30 cellular contexts compared by ENCODE assay signal in the genomic region with DNA sequence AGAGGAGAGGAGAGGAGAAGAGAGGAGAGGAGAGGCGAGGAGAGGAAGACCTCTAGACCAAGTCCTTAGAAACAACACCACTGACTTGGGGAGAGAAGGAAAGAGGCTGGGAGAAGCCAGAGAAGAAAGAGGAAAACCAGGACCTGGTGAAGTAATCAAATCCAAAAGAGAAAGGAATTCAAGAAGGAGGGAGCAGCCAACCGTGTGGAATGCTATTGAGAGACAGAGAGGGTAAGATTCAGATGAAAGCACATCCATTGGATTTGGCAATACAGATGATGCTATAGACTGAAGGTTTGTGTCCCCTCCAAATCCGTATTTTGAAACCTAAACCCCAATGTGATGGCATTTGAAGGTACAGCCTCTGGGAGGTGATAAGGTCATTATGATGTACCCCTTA. TPM values are rescaled to one million over a fixed set of nuclear protein-coding genes. Genes with fewer than 3 reads are reported as not detected.
"Had no signal": no experiment of that assay in that cellular context is flagged by ENCODE, and none has a peak within 500 bp of the region (broad histone marks: within the 10 kb centered on the region; RNA-seq: fewer than 3 reads in every experiment).

No MANE protein-coding gene starts in this region.

- H3K4me1 ChIP-seq: heart left ventricle, left ventricle myocardium inferior, parathyroid adenoma, psoas muscle, right atrium auricular region, right lobe of liver, suprapubic skin, tibial artery, uterus had no signal

- ATAC-seq: heart left ventricle; left colon; mucosa of descending colon; naive thymus-derived CD4-positive, alpha-beta T cell; natural killer cell treated with Interleukin-12 subunit alpha and Interleukin-12 subunit beta and Interleukin-15 and Interleukin-18, amount 100 ng/mL, for 72 hours; psoas muscle; right lobe of liver; stimulated activated naive B cell treated with anti-CD40 and anti-IgM and Interleukin-4, amounts not matched to agents 10 μg/mL and 1 μg/mL and 100 μg/mL, for 72 hours had no signal

- H3K27me3 ChIP-seq: heart left ventricle, right atrium auricular region, right lobe of liver, suprapubic skin, tibial artery, uterus had no signal

- H3K4me3 ChIP-seq: heart left ventricle, left ventricle myocardium inferior, lung, mucosa of descending colon, psoas muscle, right atrium auricular region, right lobe of liver, suprapubic skin, thoracic aorta, tibial artery, uterus had no signal

- H3K36me3 Mint-ChIP-seq: immature natural killer cell; naive thymus-derived CD4-positive, alpha-beta T cell; natural killer cell treated with Interleukin-12 subunit alpha and Interleukin-12 subunit beta and Interleukin-15 and Interleukin-18, amount 100 ng/mL, for 72 hours; stimulated activated naive B cell treated with anti-CD40 and anti-IgM and Interleukin-4, amounts not matched to agents 10 μg/mL and 1 μg/mL and 100 μg/mL, for 72 hours had no signal

- H3K9me3 ChIP-seq: heart left ventricle, left ventricle myocardium inferior, mucosa of descending colon, psoas muscle, right atrium auricular region, right lobe of liver, suprapubic skin, thoracic aorta, tibial artery, uterus had no signal

- H3K4me1 Mint-ChIP-seq: immature natural killer cell; naive thymus-derived CD4-positive, alpha-beta T cell; neural crest cell; stimulated activated naive B cell treated with anti-CD40 and anti-IgM and Interleukin-4, amounts not matched to agents 10 μg/mL and 1 μg/mL and 100 μg/mL, for 72 hours had no signal

- H3K4me3 Mint-ChIP-seq: immature natural killer cell; naive thymus-derived CD4-positive, alpha-beta T cell; natural killer cell treated with Interleukin-12 subunit alpha and Interleukin-12 subunit beta and Interleukin-15 and Interleukin-18, amount 100 ng/mL, for 72 hours; neural crest cell; stimulated activated naive B cell treated with anti-CD40 and anti-IgM and Interleukin-4, amounts not matched to agents 10 μg/mL and 1 μg/mL and 100 μg/mL, for 72 hours; stimulated activated naive CD8-positive, alpha-beta T cell treated with anti-CD3 and anti-CD28 coated beads, Interleukin-15, Interleukin-2, amounts not matched to agents 100 ng/mL and 50 ng/mL, for 24 hours had no signal

- H3K9me3 Mint-ChIP-seq: immature natural killer cell; natural killer cell treated with Interleukin-12 subunit alpha and Interleukin-12 subunit beta and Interleukin-15 and Interleukin-18, amount 100 ng/mL, for 72 hours; stimulated activated naive B cell treated with anti-CD40 and anti-IgM and Interleukin-4, amounts not matched to agents 10 μg/mL and 1 μg/mL and 100 μg/mL, for 72 hours; stimulated activated naive CD8-positive, alpha-beta T cell treated with anti-CD3 and anti-CD28 coated beads, Interleukin-15, Interleukin-2, amounts not matched to agents 100 ng/mL and 50 ng/mL, for 24 hours had no signal

- H3K27me3 Mint-ChIP-seq: stimulated activated naive B cell treated with anti-CD40 and anti-IgM and Interleukin-4, amounts not matched to agents 10 μg/mL and 1 μg/mL and 100 μg/mL, for 72 hours; stimulated activated naive CD8-positive, alpha-beta T cell treated with anti-CD3 and anti-CD28 coated beads, Interleukin-15, Interleukin-2, amounts not matched to agents 100 ng/mL and 50 ng/mL, for 24 hours had no signal

- H3K27ac Mint-ChIP-seq: immature natural killer cell; natural killer cell treated with Interleukin-12 subunit alpha and Interleukin-12 subunit beta and Interleukin-15 and Interleukin-18, amount 100 ng/mL, for 72 hours; stimulated activated naive B cell treated with anti-CD40 and anti-IgM and Interleukin-4, amounts not matched to agents 10 μg/mL and 1 μg/mL and 100 μg/mL, for 72 hours; stimulated activated naive CD8-positive, alpha-beta T cell treated with anti-CD3 and anti-CD28 coated beads, Interleukin-15, Interleukin-2, amounts not matched to agents 100 ng/mL and 50 ng/mL, for 24 hours had no signal

- H3K27ac ChIP-seq: heart left ventricle, left ventricle myocardium inferior, parathyroid adenoma, psoas muscle, right atrium auricular region, right lobe of liver, suprapubic skin, thoracic aorta, tibial artery, uterus had no signal

- H3K36me3 ChIP-seq: heart left ventricle, left ventricle myocardium inferior, right atrium auricular region, right lobe of liver, suprapubic skin, thoracic aorta, tibial artery, uterus had no signal

- FAIRE-seq: islet of Langerhans had no signal

- DNase-seq: heart left ventricle; hypothalamus; immature natural killer cell; left colon; left ventricle myocardium inferior; midbrain; mucosa of descending colon; naive thymus-derived CD4-positive, alpha-beta T cell; nucleus accumbens; psoas muscle; right lobe of liver; stimulated activated CD4-positive, alpha-beta T cell treated with anti-CD3 and anti-CD28 coated beads, Interleukin-12 subunit alpha, Interleukin-12 subunit beta, amount 100 ng/mL, for 4 hours; stimulated activated CD4-positive, alpha-beta T cell treated with anti-CD3 and anti-CD28 coated beads, Interleukin-15, amount 100 ng/mL, for 24 hours; stimulated activated CD4-positive, alpha-beta T cell treated with anti-CD3 and anti-CD28 coated beads, Interleukin-2, amount 100 ng/mL, for 24 hours; stimulated activated CD4-positive, alpha-beta T cell treated with anti-CD3 and anti-CD28 coated beads, Interleukin-4, amount 100 ng/mL, for 1 hour; stimulated activated naive B cell treated with anti-CD40 and anti-IgM and Interleukin-4, amounts not matched to agents 10 μg/mL and 1 μg/mL and 100 μg/mL, for 72 hours; tibial artery; trophoblast cell; uterus had no signal

- H3K9ac ChIP-seq: parathyroid adenoma had no signal

RNA-seq across cellular contexts. Expression of a gene that starts 50.7 kb away (rescaled TPM):
- total RNA-seq: myocyte, osteoblast had no signal
- polyA plus RNA-seq: immature natural killer cell; naive thymus-derived CD4-positive, alpha-beta T cell had no signal
